ENCODE assay signal across 1 cellular context in the genomic region with DNA sequence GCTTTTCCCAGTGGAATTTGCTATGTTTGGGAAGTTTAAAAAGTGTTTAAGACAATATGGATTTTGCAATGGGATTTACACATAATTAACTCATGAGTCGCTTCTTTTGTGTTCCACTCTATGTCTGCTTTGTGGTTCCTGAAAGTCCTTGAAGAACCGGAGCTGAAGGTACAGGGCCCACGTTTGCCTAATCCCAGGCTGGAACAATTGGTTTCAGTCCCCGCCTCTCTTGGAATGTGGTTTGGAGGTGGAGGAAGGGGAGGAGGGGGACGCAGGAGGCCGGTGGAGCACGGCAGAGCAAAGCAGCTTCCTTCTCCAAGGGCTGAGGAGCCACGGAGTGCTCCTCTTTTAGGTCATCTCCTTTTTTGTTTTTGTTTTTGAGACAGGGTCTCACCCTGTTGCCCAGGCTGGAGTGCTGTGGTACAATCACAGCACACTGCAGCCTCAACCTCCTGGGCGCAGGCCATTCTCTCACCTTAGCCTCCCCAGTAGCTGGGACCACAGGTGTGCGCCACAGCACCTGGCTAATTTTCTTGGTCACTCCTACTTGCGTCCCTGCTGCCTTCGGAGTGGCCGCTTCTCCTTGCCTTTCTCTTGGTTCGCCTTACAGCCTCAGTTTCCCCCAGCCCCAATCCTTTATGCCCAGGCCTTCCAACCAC.
A peak's percentile ranks its signal among the peaks of the same experiment; 100 is the strongest.
TF ChIP-seq lines count a peak whose summit lies in the region.

No MANE protein-coding gene starts in this region.

TF ChIP-seq in HepG2, 621 proteins besides CTCF, POLR2A, EP300 and RAD21 (continues in another document):
- no peak for TF ChIP-seq ZFP36L1 (CRISPR knock-in tag; IDR thresholded peaks at IDR 0.05)
- TF ChIP-seq KLF6 (CRISPR knock-in tag; IDR thresholded peaks at IDR 0.05), result no peak
- peak; percentile 65 for TF ChIP-seq FOXP4 (CRISPR knock-in tag; IDR thresholded peaks at IDR 0.05)
- no peak for TF ChIP-seq ZNF354B (CRISPR knock-in tag; IDR thresholded peaks at IDR 0.05)
- no peak for TF ChIP-seq ZNF879 (CRISPR knock-in tag; IDR thresholded peaks at IDR 0.05)
- TF ChIP-seq HBP1 (CRISPR knock-in tag; IDR thresholded peaks at IDR 0.05; ENCODE audit: low read depth), result no peak
- TF ChIP-seq ZNF501 (CRISPR knock-in tag; IDR thresholded peaks at IDR 0.05), result no peak
- peak; percentile 14; the same call in 1 of the 2 replicates for TF ChIP-seq ZFY (CRISPR knock-in tag; IDR thresholded peaks at IDR 0.05)
- 0 out of 2 replicates have a peak, but pooled peaks have one; percentile 10 for TF ChIP-seq HNF4A (CRISPR knock-in tag; IDR thresholded peaks at IDR 0.05)
- TF ChIP-seq ZC3H4 (CRISPR knock-in tag; IDR thresholded peaks at IDR 0.05; ENCODE audit: borderline replicate concordance), result no peak
- no peak for TF ChIP-seq CREB1 (IDR thresholded peaks at IDR 0.05)
- TF ChIP-seq CREB1 (CRISPR knock-in tag; IDR thresholded peaks at IDR 0.05), result peak; percentile 35
- TF ChIP-seq NFKBIZ (CRISPR knock-in tag; IDR thresholded peaks at IDR 0.05), result peak; percentile 47; the same call in 1 of the 2 replicates
- TF ChIP-seq GPN1 (CRISPR knock-in tag; IDR thresholded peaks at IDR 0.05; ENCODE audit: borderline replicate concordance), result no peak
- TF ChIP-seq ZNF234 (CRISPR knock-in tag; conservative IDR thresholded peaks at IDR 0.05), result no peak
- no peak for TF ChIP-seq NFIB (CRISPR knock-in tag; IDR thresholded peaks at IDR 0.05; ENCODE audit: borderline replicate concordance)
- TF ChIP-seq NCOR1 (IDR thresholded peaks at IDR 0.05; ENCODE audit: borderline replicate concordance, low read length), result no peak
- TF ChIP-seq ELF4 (CRISPR knock-in tag; IDR thresholded peaks at IDR 0.05; ENCODE audit: borderline replicate concordance), result no peak
- TF ChIP-seq, protein P1, sequence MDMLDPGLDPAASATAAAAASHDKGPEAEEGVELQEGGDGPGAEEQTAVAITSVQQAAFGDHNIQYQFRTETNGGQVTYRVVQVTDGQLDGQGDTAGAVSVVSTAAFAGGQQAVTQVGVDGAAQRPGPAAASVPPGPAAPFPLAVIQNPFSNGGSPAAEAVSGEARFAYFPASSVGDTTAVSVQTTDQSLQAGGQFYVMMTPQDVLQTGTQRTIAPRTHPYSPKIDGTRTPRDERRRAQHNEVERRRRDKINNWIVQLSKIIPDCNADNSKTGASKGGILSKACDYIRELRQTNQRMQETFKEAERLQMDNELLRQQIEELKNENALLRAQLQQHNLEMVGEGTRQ (IDR thresholded peaks at IDR 0.05; ENCODE audit: low read depth, low read length), result no peak
- TF ChIP-seq, protein P1 (CRISPR knock-in tag; IDR thresholded peaks at IDR 0.05; ENCODE audit: borderline replicate concordance), result no peak
- 0 out of 2 replicates have a peak, but pooled peaks have one; percentile 50 for TF ChIP-seq ZNF230 (CRISPR knock-in tag; IDR thresholded peaks at IDR 0.05)
- no peak for TF ChIP-seq NCOA5 (CRISPR knock-in tag; IDR thresholded peaks at IDR 0.05)
- TF ChIP-seq SATB2 (CRISPR knock-in tag; IDR thresholded peaks at IDR 0.05), result no peak
- TF ChIP-seq RCOR2 (CRISPR knock-in tag; IDR thresholded peaks at IDR 0.05), result peak; percentile 79; the same call in 1 of the 2 replicates
- peak; percentile 50 for TF ChIP-seq ZNF792 (CRISPR knock-in tag; IDR thresholded peaks at IDR 0.05)
- 0 out of 2 replicates have a peak, but pooled peaks have one; percentile 14 for TF ChIP-seq TFE3 (CRISPR knock-in tag; IDR thresholded peaks at IDR 0.05)
- TF ChIP-seq ZNF740 (CRISPR knock-in tag; IDR thresholded peaks at IDR 0.05), result no peak
- no peak for TF ChIP-seq ZNF720 (CRISPR knock-in tag; IDR thresholded peaks at IDR 0.05)
- 0 out of 2 replicates have a peak, but pooled peaks have one; percentile 28 for TF ChIP-seq ZNF605 (CRISPR knock-in tag; IDR thresholded peaks at IDR 0.05)
- TF ChIP-seq ZNF367 (CRISPR knock-in tag; IDR thresholded peaks at IDR 0.05; ENCODE audit: borderline replicate concordance), result no peak
- no peak for TF ChIP-seq CERS6 (CRISPR knock-in tag; IDR thresholded peaks at IDR 0.05)
- no peak for TF ChIP-seq SP1 (IDR thresholded peaks at IDR 0.05)
- no peak for TF ChIP-seq SP1 (CRISPR knock-in tag; IDR thresholded peaks at IDR 0.05)
- TF ChIP-seq SETDB1 (CRISPR knock-in tag; IDR thresholded peaks at IDR 0.05; ENCODE audit: borderline replicate concordance), result no peak
- no peak for TF ChIP-seq ZEB1 (IDR thresholded peaks at IDR 0.05; ENCODE audit: insufficient replicate concordance, low read depth)
- TF ChIP-seq ZNF775 (CRISPR knock-in tag; IDR thresholded peaks at IDR 0.05; ENCODE audit: borderline replicate concordance), result no peak
- peak; percentile 25; the same call in 1 of the 2 replicates for TF ChIP-seq HNF4G (IDR thresholded peaks at IDR 0.05; ENCODE audit: borderline replicate concordance, low read depth, low read length)
- no peak for TF ChIP-seq HNF4G (CRISPR knock-in tag; IDR thresholded peaks at IDR 0.05; ENCODE audit: borderline replicate concordance, low read depth)
- no peak for TF ChIP-seq KLF11 (CRISPR knock-in tag; IDR thresholded peaks at IDR 0.05)
- TF ChIP-seq HOXA5 (CRISPR knock-in tag; IDR thresholded peaks at IDR 0.05), result no peak
- TF ChIP-seq MAZ (IDR thresholded peaks at IDR 0.05; ENCODE audit: borderline replicate concordance, low read depth, low read length), result no peak
- TF ChIP-seq MAZ (CRISPR knock-in tag; IDR thresholded peaks at IDR 0.05; ENCODE audit: low read depth), result no peak
- no peak; the same call in 1 of the 2 replicates for TF ChIP-seq ZNF788 (CRISPR knock-in tag; IDR thresholded peaks at IDR 0.05; ENCODE audit: borderline replicate concordance)
- TF ChIP-seq HOMEZ (CRISPR knock-in tag; IDR thresholded peaks at IDR 0.05; ENCODE audit: low read depth), result no peak
- peak; percentile 100 for TF ChIP-seq ZNF263 (CRISPR knock-in tag; IDR thresholded peaks at IDR 0.05)
- TF ChIP-seq MYC (CRISPR knock-in tag; IDR thresholded peaks at IDR 0.05; ENCODE audit: borderline replicate concordance), result no peak
- TF ChIP-seq, protein P2, sequence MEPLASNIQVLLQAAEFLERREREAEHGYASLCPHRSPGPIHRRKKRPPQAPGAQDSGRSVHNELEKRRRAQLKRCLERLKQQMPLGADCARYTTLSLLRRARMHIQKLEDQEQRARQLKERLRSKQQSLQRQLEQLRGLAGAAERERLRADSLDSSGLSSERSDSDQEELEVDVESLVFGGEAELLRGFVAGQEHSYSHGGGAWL (CRISPR knock-in tag; IDR thresholded peaks at IDR 0.05), result peak; percentile 31; the same call in 1 of the 2 replicates
- peak; percentile 62 for TF ChIP-seq FOXA3 (CRISPR knock-in tag; IDR thresholded peaks at IDR 0.05)
- TF ChIP-seq TARDBP (CRISPR knock-in tag; IDR thresholded peaks at IDR 0.05), result no peak
- TF ChIP-seq GATAD1 (CRISPR knock-in tag; IDR thresholded peaks at IDR 0.05), result no peak; the same call in 1 of the 2 replicates
- TF ChIP-seq POLR2G (IDR thresholded peaks at IDR 0.05; ENCODE audit: low read depth, low read length), result peak; percentile 41; the same call in 1 of the 2 replicates
- no peak for TF ChIP-seq ZNF704 (CRISPR knock-in tag; IDR thresholded peaks at IDR 0.05; ENCODE audit: borderline replicate concordance)
- 0 out of 2 replicates have a peak, but pooled peaks have one; percentile 40 for TF ChIP-seq HDAC1 (CRISPR knock-in tag; IDR thresholded peaks at IDR 0.05)
- TF ChIP-seq, protein P3, sequence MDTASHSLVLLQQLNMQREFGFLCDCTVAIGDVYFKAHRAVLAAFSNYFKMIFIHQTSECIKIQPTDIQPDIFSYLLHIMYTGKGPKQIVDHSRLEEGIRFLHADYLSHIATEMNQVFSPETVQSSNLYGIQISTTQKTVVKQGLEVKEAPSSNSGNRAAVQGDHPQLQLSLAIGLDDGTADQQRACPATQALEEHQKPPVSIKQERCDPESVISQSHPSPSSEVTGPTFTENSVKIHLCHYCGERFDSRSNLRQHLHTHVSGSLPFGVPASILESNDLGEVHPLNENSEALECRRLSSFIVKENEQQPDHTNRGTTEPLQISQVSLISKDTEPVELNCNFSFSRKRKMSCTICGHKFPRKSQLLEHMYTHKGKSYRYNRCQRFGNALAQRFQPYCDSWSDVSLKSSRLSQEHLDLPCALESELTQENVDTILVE (CRISPR knock-in tag; IDR thresholded peaks at IDR 0.05), result peak; percentile 42; the same call in 1 of the 2 replicates
- TF ChIP-seq ZKSCAN8 (CRISPR knock-in tag; IDR thresholded peaks at IDR 0.05; ENCODE audit: borderline replicate concordance), result no peak
- no peak for TF ChIP-seq ZNF350 (CRISPR knock-in tag; IDR thresholded peaks at IDR 0.05; ENCODE audit: borderline replicate concordance, low read depth)
